Comparison of ENCODE assay signal across 15 cellular contexts in the genomic region with DNA sequence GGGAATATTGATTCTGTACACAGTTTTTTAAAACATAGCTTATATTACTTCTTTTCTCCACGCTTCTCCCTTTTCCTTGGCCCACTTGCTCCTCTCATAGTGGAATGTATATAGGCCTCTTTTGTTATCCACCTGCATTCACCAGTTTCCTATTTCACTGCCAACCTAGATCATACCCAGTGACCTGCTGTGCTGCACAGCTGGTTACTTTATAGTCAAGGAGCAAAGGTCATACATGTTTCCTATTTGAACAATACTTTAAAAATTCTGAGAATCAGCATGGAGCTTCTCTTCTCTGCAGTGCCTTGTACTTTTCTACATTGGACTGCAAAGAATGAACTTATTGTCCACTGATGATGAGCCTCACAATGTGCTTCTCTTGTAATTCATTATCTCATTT.
"Had no signal": no experiment of that assay in that cellular context is flagged by ENCODE, and none has a peak within 500 bp of the region (broad histone marks: within the 10 kb centered on the region; RNA-seq: fewer than 3 reads in every experiment).

No MANE protein-coding gene starts in this region.

- H3K27me3 ChIP-seq: breast epithelium, neutrophil, right atrium auricular region, tibial artery, vagina had no signal

- ATAC-seq: esophagus mucosa; lower lobe of right lung; stimulated activated effector memory CD8-positive, alpha-beta T cell treated with anti-CD3 and anti-CD28 coated beads, Interleukin-12 subunit alpha, Interleukin-12 subunit beta, amount 100 ng/mL, for 72 hours had no signal

- H3K27ac ChIP-seq: breast epithelium, lower lobe of right lung, neutrophil, right atrium auricular region, skin epidermis, tibial artery, vagina had no signal

- H3K9me3 ChIP-seq: breast epithelium, lower lobe of right lung, neutrophil, right atrium auricular region, tibial artery, vagina had no signal

- H3K36me3 ChIP-seq: breast epithelium, lower lobe of right lung, neutrophil, right atrium auricular region, tibial artery, vagina had no signal

- H3K27ac Mint-ChIP-seq: activated CD4-positive, alpha-beta memory T cell treated with anti-CD3 and anti-CD28 coated beads for 36 hours; mesothelial cell of epicardium; stimulated activated effector memory CD8-positive, alpha-beta T cell treated with anti-CD3 and anti-CD28 coated beads, Interleukin-12 subunit alpha, Interleukin-12 subunit beta, amount 100 ng/mL, for 72 hours had no signal

- H3K4me1 ChIP-seq: breast epithelium, lower lobe of right lung, right atrium auricular region had no signal

- H3K9me3 Mint-ChIP-seq: activated CD4-positive, alpha-beta memory T cell treated with anti-CD3 and anti-CD28 coated beads for 36 hours; mesothelial cell of epicardium; stimulated activated effector memory CD8-positive, alpha-beta T cell treated with anti-CD3 and anti-CD28 coated beads, Interleukin-12 subunit alpha, Interleukin-12 subunit beta, amount 100 ng/mL, for 72 hours had no signal

- H3K4me3 ChIP-seq: breast epithelium, lower lobe of right lung, right atrium auricular region, skin epidermis, tibial artery, vagina had no signal

- H3K4me3 Mint-ChIP-seq: activated CD4-positive, alpha-beta memory T cell treated with anti-CD3 and anti-CD28 coated beads for 36 hours; mesothelial cell of epicardium; stimulated activated effector memory CD8-positive, alpha-beta T cell treated with anti-CD3 and anti-CD28 coated beads, Interleukin-12 subunit alpha, Interleukin-12 subunit beta, amount 100 ng/mL, for 72 hours had no signal

- DNase-seq: activated CD4-positive, alpha-beta memory T cell treated with anti-CD3 and anti-CD28 coated beads for 36 hours; activated CD4-positive, CD25-positive, alpha-beta regulatory T cell treated with anti-CD3 and anti-CD28 coated beads, Interleukin-2, amount 50 U/mL, for 72 hours; aorta; hypothalamus; lower lobe of right lung; posterior cingulate gyrus; tibial artery had no signal

- H3K36me3 Mint-ChIP-seq: mesothelial cell of epicardium; stimulated activated effector memory CD8-positive, alpha-beta T cell treated with anti-CD3 and anti-CD28 coated beads, Interleukin-12 subunit alpha, Interleukin-12 subunit beta, amount 100 ng/mL, for 72 hours had no signal

- H3K4me1 Mint-ChIP-seq: stimulated activated effector memory CD8-positive, alpha-beta T cell treated with anti-CD3 and anti-CD28 coated beads, Interleukin-12 subunit alpha, Interleukin-12 subunit beta, amount 100 ng/mL, for 72 hours had no signal
